8 cellular contexts compared by ENCODE assay signal in genomic region chr2:215269397-215270117, GRCh38. TPM values are rescaled to one million over a fixed set of nuclear protein-coding genes. Genes with fewer than 3 reads are reported as not detected.
DNase-seq lines count a peak whose midpoint lies in the region; ATAC-seq, FAIRE-seq and TF ChIP-seq lines count a peak whose summit lies in the region.

No MANE protein-coding gene starts in this region.

- no peaks in the 10 kb centered on the region for H3K27me3 ChIP-seq in GM23248 (replicated peaks; ENCODE audit: insufficient read depth)
- no peaks in the 10 kb centered on the region for H3K27me3 ChIP-seq in brain microvascular endothelial cell (replicated peaks)

- peaks cover 5% of the 10 kb centered on the region for H3K27me3 Mint-ChIP-seq in activated T-helper 17 cell treated with anti-CD3 and anti-CD28 coated beads, Interleukin-2, amount 50 U/mL, for 72 hours

- H3K27ac ChIP-seq in GM23248 (no peak overlapping the region), brain microvascular endothelial cell (no peak overlapping the region)

- H3K9me2 ChIP-seq in GM23248 (ENCODE audit: insufficient read depth), result no peaks in the 10 kb centered on the region

- no peaks in the 10 kb centered on the region for H3K9me3 ChIP-seq in GM23248 (ENCODE audit: low read depth)

- H3K9ac ChIP-seq in GM23248, result 0 out of 2 replicates have a peak overlapping the region, but pooled peaks have one; percentile 10

- peak; percentile 87 for FAIRE-seq in islet of Langerhans (lab: Jason Lieb, UNC)

- H3K4me3 ChIP-seq in GM23248 (peak overlapping the region; percentile 53), brain microvascular endothelial cell (ENCODE audit: low read depth, low read length) (no peak overlapping the region)

- no peak for ATAC-seq in activated T-helper 17 cell treated with anti-CD3 and anti-CD28 coated beads, Interleukin-2, amount 50 U/mL, for 72 hours (replicated peaks)

- H2AFZ ChIP-seq in GM23248, result peak overlapping the region; percentile 70

- H3K4me1 Mint-ChIP-seq in activated T-helper 17 cell treated with anti-CD3 and anti-CD28 coated beads, Interleukin-2, amount 50 U/mL, for 72 hours, result no peaks in the 10 kb centered on the region

- no peaks in the 10 kb centered on the region for H3F3A ChIP-seq in GM23248 (ENCODE audit: insufficient read depth)

- H3K79me2 ChIP-seq in GM23248 (ENCODE audit: insufficient read depth), result no peaks in the 10 kb centered on the region

- no peaks in the 10 kb centered on the region for H3K4me1 ChIP-seq in GM23248 (ENCODE audit: insufficient read depth)

- H3K27ac Mint-ChIP-seq in activated T-helper 17 cell treated with anti-CD3 and anti-CD28 coated beads, Interleukin-2, amount 50 U/mL, for 72 hours, result no peak overlapping the region

- H3K4me2 ChIP-seq in GM23248 (ENCODE audit: unreplicated experiment), result peak overlapping the region; percentile 81

- H3K9me3 Mint-ChIP-seq in activated T-helper 17 cell treated with anti-CD3 and anti-CD28 coated beads, Interleukin-2, amount 50 U/mL, for 72 hours, result no peaks in the 10 kb centered on the region

- H3K4me3 Mint-ChIP-seq in activated T-helper 17 cell treated with anti-CD3 and anti-CD28 coated beads, Interleukin-2, amount 50 U/mL, for 72 hours, result no peak overlapping the region

- H3K36me3 ChIP-seq in GM23248 (ENCODE audit: low read depth) (no peaks in the 10 kb centered on the region), brain microvascular endothelial cell (replicated peaks) (no peaks in the 10 kb centered on the region)

- TF ChIP-seq CTCF in brain microvascular endothelial cell (IDR thresholded peaks at IDR 0.05; ENCODE audit: low read depth, low read length, missing control alignments), result peak; percentile 78

- DNase-seq in COLO829 (ENCODE audit: low spot score), result peak; percentile 44
- DNase-seq in GM23248, result peak; percentile 80
- DNase-seq in NCI-H146 (lab: John Stamatoyannopoulos, UW), result peak; percentile 78
- DNase-seq in T-helper 22 cell (ENCODE audit: low read depth), result peak; percentile 9
- DNase-seq in brain microvascular endothelial cell, result peak; percentile 74
- DNase-seq in stimulated activated CD4-positive, alpha-beta T cell treated with anti-CD3 and anti-CD28 coated beads, Interleukin-1b, Interleukin-23, amount 100 ng/mL, for 1 hour (ENCODE audit: low read depth in 2 of 2), result peak; percentile 5 to 24

- in situ Hi-C loops in GM23248 (cut with MboI) (loop anchor here (10.0 kb wide), 1 partner anchor 305 kb away; no protein-coding TSS in a partner anchor), brain microvascular endothelial cell (cut with HindIII; ENCODE audit: low pct_ligation_motif_present, low sequenced_read_pairs) (no loop called here)

- 9 to 10% methylated on average over 12 of the region's 12 CpGs for WGBS in GM23248 (ENCODE audit: low coverage in 1 of 2, low lambda C conversion rate in 2 of 2, missing lambda C conversion rate in 2 of 2), 2 experiments

- no peaks in the 10 kb centered on the region for H4K20me1 ChIP-seq in GM23248 (ENCODE audit: insufficient read depth)

- H3K36me3 Mint-ChIP-seq in activated T-helper 17 cell treated with anti-CD3 and anti-CD28 coated beads, Interleukin-2, amount 50 U/mL, for 72 hours (ENCODE audit: low read depth), result no peaks in the 10 kb centered on the region

RNA-seq across cellular contexts. Expression of gene ATIC, which starts 42.3 kb away (rescaled TPM):
- 9.4 and 14.4 TPM in 2 replicates for total RNA-seq in GM23248 (2014; rRNA removed; shearing (Covaris generic))
- 61.1 and 68.7 TPM in 2 replicates for polyA plus RNA-seq in GM23248 (2016; fragmentation: Nextera tagmentation; extraction: Ambion mirVana)
- total RNA-seq in activated T-helper 17 cell treated with anti-CD3 and anti-CD28 coated beads, Interleukin-2, amount 50 U/mL, for 72 hours, result 100 to 1,000 TPM; 117 to 247 TPM

Comparison
In these comparisons a context has a peak if more than half of its experiments do, and no peak if none do; other contexts are left out.
1. DNase-seq: peak in every context shown above with its lines; median percentile 80 in GM23248; 78 in NCI-H146; 74 in brain microvascular endothelial cell; 44 in COLO829; 14 in stimulated activated CD4-positive, alpha-beta T cell treated with anti-CD3 and anti-CD28 coated beads, Interleukin-1b, Interleukin-23, amount 100 ng/mL, for 1 hour; 9 in T-helper 22 cell.